In genomic region chr1:22793647-22794046, GRCh38 we compare ENCODE assay signal across 8 cellular contexts.
"Had no signal": no experiment of that assay in that cellular context is flagged by ENCODE, and none has a peak within 500 bp of the region (broad histone marks: within the 10 kb centered on the region; RNA-seq: fewer than 3 reads in every experiment).

No MANE protein-coding gene starts in this region.

- H3K9me3 ChIP-seq: HAP-1 had no signal

- FAIRE-seq: HepG2 had no signal

- DNase-seq: H7, HFFc6 had no signal

- H3K27ac Mint-ChIP-seq: HFFc6, IgD-negative memory B cell had no signal

- H3K9me3 Mint-ChIP-seq: GM23338, HFFc6, IgD-negative memory B cell had no signal

- H3K4me2 ChIP-seq: GM23338 had no signal

- H3K27ac ChIP-seq: HL-60 had no signal

- H2AFZ ChIP-seq: GM23338 had no signal

- H3K36me3 ChIP-seq: HAP-1 had no signal

- H3K4me3 Mint-ChIP-seq: GM23338, HFFc6, IgD-negative memory B cell had no signal

- ATAC-seq: HCT116, HepG2 had no signal

- H3K4me3 ChIP-seq: GM23338, HAP-1 had no signal

- H3K36me3 Mint-ChIP-seq: IgD-negative memory B cell had no signal
